17 cellular contexts compared by ENCODE assay signal in genomic region chr22:32800158-32800557, GRCh38. TPM values are rescaled to one million over a fixed set of nuclear protein-coding genes. Genes with fewer than 3 reads are reported as not detected.
A peak's percentile ranks its signal among the peaks of the same experiment; 100 is the strongest.
DNase-seq lines count a peak whose midpoint lies in the region; ATAC-seq and TF ChIP-seq lines count a peak whose summit lies in the region.
"Had no signal": no experiment of that assay in that cellular context is flagged by ENCODE, and none has a peak within 500 bp of the region (broad histone marks: within the 10 kb centered on the region; RNA-seq: fewer than 3 reads in every experiment).

No MANE protein-coding gene starts in this region.

- in situ Hi-C loops in GM13977 (cut with MboI; ENCODE audit: low pct_unique_long_range_greater_than_20kb, low sequenced_read_pairs, unreplicated experiment): no loop called here

- H3K4me2 ChIP-seq in parathyroid adenoma (ENCODE audit: low read length): no peak overlapping the region

- no peak for TF ChIP-seq POLR2A in tibial nerve (IDR thresholded peaks at IDR 0.05)

- WGBS in tibial nerve, 2 donors: 23 to 28% methylated on average over 5 of the region's 5 CpGs

- TF ChIP-seq EP300 in tibial nerve (IDR thresholded peaks at IDR 0.05): no peak

- intact Hi-C loops in left ventricle myocardium superior (cut with micrococcal nuclease): no loop called here

- peaks cover 28% of the 10 kb centered on the region for H3K79me2 ChIP-seq in parathyroid adenoma

- H3K4me3 ChIP-seq in adipocyte (ENCODE audit: low read length) (peak overlapping the region; percentile 76), parathyroid adenoma (ENCODE audit: low read depth, low read length) (no peak overlapping the region), tibial nerve (no peak overlapping the region)
- H3K4me3 ChIP-seq: body of pancreas had no signal

- H3K4me1 ChIP-seq in adipocyte (ENCODE audit: control insufficient read depth, insufficient read depth, low read length): peaks cover 43% of the 10 kb centered on the region
- no peaks in the 10 kb centered on the region for H3K4me1 ChIP-seq in parathyroid adenoma
- H3K4me1 ChIP-seq in tibial nerve: peaks cover 0 to 58% (median 17%) of the 10 kb centered on the region in 4 donors
- H3K4me1 ChIP-seq in foreskin keratinocyte: no peaks in the 10 kb centered on the region

- H2AFZ ChIP-seq in parathyroid adenoma: no peak overlapping the region

- H3K9ac ChIP-seq in adipocyte (ENCODE audit: low read length) (peak overlapping the region; percentile 84), parathyroid adenoma (no peak overlapping the region)

- TF ChIP-seq CTCF in parathyroid adenoma (IDR thresholded peaks at IDR 0.05): no peak
- TF ChIP-seq CTCF in tibial nerve (IDR thresholded peaks at IDR 0.05): no peak
- TF ChIP-seq CTCF in foreskin keratinocyte (conservative IDR thresholded peaks at IDR 0.05): no peak
- no peak for TF ChIP-seq CTCF in GM13977 (IDR thresholded peaks at IDR 0.05; ENCODE audit: extremely low read depth, insufficient read depth, missing control alignments)

- H3K9me3 ChIP-seq in adipocyte (ENCODE audit: control insufficient read depth, low read length): no peaks in the 10 kb centered on the region
- no peaks in the 10 kb centered on the region for H3K9me3 ChIP-seq in parathyroid adenoma (ENCODE audit: control insufficient read depth, low read length)
- no peaks in the 10 kb centered on the region for H3K9me3 ChIP-seq in tibial nerve
- H3K9me3 ChIP-seq: body of pancreas had no signal

- H3K27me3 ChIP-seq in adipocyte (replicated peaks; ENCODE audit: control insufficient read depth, insufficient read depth, low read length): no peaks in the 10 kb centered on the region
- no peaks in the 10 kb centered on the region for H3K27me3 ChIP-seq in parathyroid adenoma (ENCODE audit: control insufficient read depth, insufficient read depth, low read length)
- no peaks in the 10 kb centered on the region for H3K27me3 ChIP-seq in tibial nerve
- no peaks in the 10 kb centered on the region for H3K27me3 ChIP-seq in foreskin keratinocyte

- no peak for DNase-seq in adipocyte (ENCODE audit: low read depth)
- peak; percentile 70 for DNase-seq in left ventricle myocardium superior
- no peak for DNase-seq in tibial nerve (ENCODE audit: low spot score in 2 of 2)
- DNase-seq in foreskin keratinocyte: no peak
- no peak for DNase-seq in GM13977 (ENCODE audit: low spot score)
- DNase-seq in mucosa of gallbladder (ENCODE audit: low spot score): no peak
- DNase-seq: activated CD4-positive, alpha-beta T cell treated with anti-CD3 and anti-CD28 coated beads for 36 hours; activated CD8-positive, alpha-beta memory T cell treated with anti-CD3 and anti-CD28 coated beads, Interleukin-2, amount 10 ng/mL, durations not matched to agents 7 days and 5 days; activated naive CD8-positive, alpha-beta T cell treated with anti-CD3 and anti-CD28 coated beads for 36 hours; body of pancreas; NCI-H1092; NCI-H2081; NK-92 treated with Interleukin-12 subunit alpha and Interleukin-12 subunit beta, amount 100 ng/mL, for 24 hours; stimulated activated CD4-positive, alpha-beta T cell treated with anti-CD3 and anti-CD28 coated beads, Interleukin-4, amount 100 ng/mL, for 24 hours; substantia nigra had no signal

- H3K36me3 ChIP-seq in adipocyte (ENCODE audit: control insufficient read depth, insufficient read depth, low read length, severe bottlenecking): peaks cover 3% of the 10 kb centered on the region
- no peaks in the 10 kb centered on the region for H3K36me3 ChIP-seq in parathyroid adenoma (ENCODE audit: control insufficient read depth, insufficient read depth, low read length)
- no peaks in the 10 kb centered on the region for H3K36me3 ChIP-seq in tibial nerve

- ATAC-seq in left ventricle myocardium superior: no peak
- no peak for ATAC-seq in GM19463 (IDR thresholded peaks at IDR 0.05; ENCODE audit: unreplicated experiment)
- ATAC-seq in foreskin keratinocyte: no peak
- ATAC-seq: activated CD4-positive, alpha-beta T cell treated with anti-CD3 and anti-CD28 coated beads for 36 hours; activated CD8-positive, alpha-beta memory T cell treated with anti-CD3 and anti-CD28 coated beads, Interleukin-2, amount 10 ng/mL, durations not matched to agents 7 days and 5 days; body of pancreas had no signal

- peak overlapping the region; percentile 7 for H3K27ac ChIP-seq in parathyroid adenoma
- peak overlapping the region; percentile 76 to 94 (median 84) for H3K27ac ChIP-seq in tibial nerve
- H3K27ac ChIP-seq in foreskin keratinocyte: no peak overlapping the region

RNA-seq across cellular contexts. Expression of gene TIMP3, which starts 1.3 kb away (rescaled TPM):
- total RNA-seq in left ventricle myocardium superior (256 TPM), tibial nerve (1,000 to 10,000 TPM in 1 of 4 donors, 100 to 1,000 TPM in 3; 300 to 1,106 (median 939) TPM), foreskin keratinocyte (29.7 and 35.1 TPM in 2 replicates), mucosa of gallbladder (180 TPM)
- polyA plus RNA-seq in foreskin keratinocyte: 18.7 and 19.7 TPM in 2 replicates
- total RNA-seq: activated CD4-positive, alpha-beta T cell treated with anti-CD3 and anti-CD28 coated beads for 36 hours; activated CD8-positive, alpha-beta memory T cell treated with anti-CD3 and anti-CD28 coated beads, Interleukin-2, amount 10 ng/mL, durations not matched to agents 7 days and 5 days had no signal
